ENCODE assay signal across 8 cellular contexts in genomic region chr3:38165722-38166387, GRCh38. TPM values are rescaled to one million over a fixed set of nuclear protein-coding genes. Genes with fewer than 3 reads are reported as not detected.
DNase-seq lines count a peak whose midpoint lies in the region; ATAC-seq and TF ChIP-seq lines count a peak whose summit lies in the region.

No MANE protein-coding gene starts in this region.

- ATAC-seq in GM18502 (IDR thresholded peaks at IDR 0.05; ENCODE audit: poor library complexity, unreplicated experiment), result peak; percentile 9
- ATAC-seq in mucosa of descending colon, result peak; percentile 45
- ATAC-seq in GM18517 (IDR thresholded peaks at IDR 0.05; ENCODE audit: unreplicated experiment), result no peak

- WGBS in urinary bladder, result under 1% methylated on average over 62 of the region's 62 CpGs

- no peak for TF ChIP-seq CTCF in PC-9 (conservative IDR thresholded peaks at IDR 0.05)
- TF ChIP-seq CTCF in mucosa of descending colon (IDR thresholded peaks at IDR 0.05), result no peak

- BruUV-seq in PC-9 (replicated peaks; lab: Mats Ljungman, UMichigan), result no TSS peak

- CTCF ChIA-PET in PC-9 (lab: Charles Lee), result interaction anchor here (0.5 to 0.8 kb wide), 3 partner anchors 50 to 1541 kb away, joined by 4 to 7 read pairs (median 5); no protein-coding TSS in a partner anchor

- peak overlapping the region; percentile 96 for H3K27ac ChIP-seq in PC-9
- peak overlapping the region; percentile 98 for H3K27ac ChIP-seq in effector memory CD4-positive, alpha-beta T cell (ENCODE audit: insufficient read depth, low read length, poor library complexity, severe bottlenecking)
- peak overlapping the region; percentile 99 for H3K27ac ChIP-seq in urinary bladder (ENCODE audit: low read depth)

- intact Hi-C loops in PC-9 (cut with micrococcal nuclease; ENCODE audit: unreplicated experiment), result loop anchor here (1.0 to 2.0 kb wide), 3 partner anchors 29 to 229 kb away; partner anchors contain the start of gene ACAA1
- intact Hi-C loops in mucosa of descending colon (cut with DNase I, micrococcal nuclease), result no loop called here

- no peaks in the 10 kb centered on the region for H3K9me2 ChIP-seq in PC-9 (ENCODE audit: insufficient read depth)

- H3K9me3 ChIP-seq in PC-9 (ENCODE audit: insufficient read depth, low read depth) (no peaks in the 10 kb centered on the region), mucosa of descending colon (no peaks in the 10 kb centered on the region)
- no peaks in the 10 kb centered on the region for H3K9me3 ChIP-seq in effector memory CD4-positive, alpha-beta T cell (ENCODE audit: control insufficient read depth, low read length)

- DNase-seq in ACHN, result peak; percentile 55
- no peak for DNase-seq in PC-9
- DNase-seq in effector memory CD4-positive, alpha-beta T cell, result no peak
- DNase-seq in mucosa of descending colon, result peak; percentile 73 to 88 (median 84)
- DNase-seq in middle frontal gyrus (ENCODE audit: extremely low spot score, low spot score), result no peak

- H2AFZ ChIP-seq in PC-9, result peak overlapping the region; percentile 81

- H3K4me1 ChIP-seq in PC-9 (replicated peaks; ENCODE audit: insufficient read depth) (peaks cover 38% of the 10 kb centered on the region), mucosa of descending colon (ENCODE audit: low read depth) (peaks cover 9% of the 10 kb centered on the region), urinary bladder (ENCODE audit: insufficient read depth) (peaks cover 2% of the 10 kb centered on the region)
- peaks cover 10% of the 10 kb centered on the region for H3K4me1 ChIP-seq in effector memory CD4-positive, alpha-beta T cell (ENCODE audit: control insufficient read depth, insufficient read depth, low read length, poor library complexity, severe bottlenecking)

- in situ Hi-C loops in ACHN (cut with HindIII; ENCODE audit: low pct_ligation_motif_present, low pct_unique_long_range_greater_than_20kb, low sequenced_read_pairs), result no loop called here

- peaks cover 6% of the 10 kb centered on the region for H4K20me1 ChIP-seq in PC-9 (ENCODE audit: insufficient read depth)

- peak overlapping the region; percentile 81 for H3K4me2 ChIP-seq in PC-9

- peaks cover 23% of the 10 kb centered on the region for H3F3A ChIP-seq in PC-9 (ENCODE audit: insufficient read depth, low read depth)

- no peaks in the 10 kb centered on the region for H3K27me3 ChIP-seq in PC-9 (ENCODE audit: insufficient read depth, low read depth)
- no peaks in the 10 kb centered on the region for H3K27me3 ChIP-seq in effector memory CD4-positive, alpha-beta T cell (replicated peaks; ENCODE audit: control insufficient read depth, insufficient read depth, low read length, poor library complexity, severe bottlenecking)

- no peaks in the 10 kb centered on the region for H3K36me3 ChIP-seq in PC-9 (ENCODE audit: low read depth)
- no peaks in the 10 kb centered on the region for H3K36me3 ChIP-seq in effector memory CD4-positive, alpha-beta T cell (ENCODE audit: control insufficient read depth, insufficient read depth, low read length)
- no peaks in the 10 kb centered on the region for H3K36me3 ChIP-seq in mucosa of descending colon (ENCODE audit: low read depth)
- no peaks in the 10 kb centered on the region for H3K36me3 ChIP-seq in urinary bladder (ENCODE audit: insufficient read depth)

- POLR2A ChIA-PET in PC-9 (lab: Charles Lee; ENCODE audit: unreplicated experiment), result interaction anchor here (0.7 to 1.6 kb wide), 5 partner anchors 12 to 33 kb away, joined by 3 to 17 read pairs (median 6); partner anchors contain the start of gene ACAA1

- H3K4me3 ChIP-seq in PC-9, result peak overlapping the region; percentile 74
- peak overlapping the region; percentile 94 for H3K4me3 ChIP-seq in effector memory CD4-positive, alpha-beta T cell (ENCODE audit: insufficient read depth, low read depth, low read length, poor library complexity, severe bottlenecking)
- peak overlapping the region; percentile 84 for H3K4me3 ChIP-seq in mucosa of descending colon
- H3K4me3 ChIP-seq in urinary bladder (ENCODE audit: low read depth, low read length), result peak overlapping the region; percentile 78

- H3K79me2 ChIP-seq in PC-9 (ENCODE audit: low read depth), result peaks cover 52% of the 10 kb centered on the region

RNA-seq across cellular contexts. Expression of gene OXSR1, which starts 0.5 kb away (rescaled TPM):
- total RNA-seq in PC-9 (2021) (50.2 and 54.3 TPM in 2 replicates), mucosa of descending colon (10 to 100 TPM; 40.2 to 44.0 (median 41.9) TPM), urinary bladder (52.2 TPM)
- 24.4 TPM for polyA plus RNA-seq in urinary bladder

RNA-seq across cellular contexts. Expression of gene MYD88, which starts 27.4 kb away (rescaled TPM):
- total RNA-seq in PC-9 (2021), result 25.0 and 27.4 TPM in 2 replicates
- 10 to 100 TPM; 39.5 to 81.7 (median 72.4) TPM for total RNA-seq in mucosa of descending colon
- total RNA-seq in urinary bladder, result 8.0 TPM
- 36.3 TPM for polyA plus RNA-seq in urinary bladder

RNA-seq across cellular contexts. Expression of gene ACAA1, which starts 28.9 kb away (rescaled TPM):
- total RNA-seq in PC-9 (2021), result 58.9 and 65.8 TPM in 2 replicates
- total RNA-seq in mucosa of descending colon, result 100 to 1,000 TPM; 102 to 201 (median 138) TPM
- 16.2 TPM for total RNA-seq in urinary bladder
- 55.3 TPM for polyA plus RNA-seq in urinary bladder

Comparison
In these comparisons a context has a peak if more than half of its experiments do, and no peak if none do; other contexts are left out.
1. DNase-seq: peak in ACHN (single experiment) and mucosa of descending colon (3 of 3); none in PC-9 (0 of 2), effector memory CD4-positive, alpha-beta T cell (0 of 3) and middle frontal gyrus (single experiment).
2. Peak in every context shown above with its lines, with median percentiles within 50 percentile points of each other: H3K27ac ChIP-seq and H3K4me3 ChIP-seq.